11 cellular contexts compared by ENCODE assay signal in the genomic region with DNA sequence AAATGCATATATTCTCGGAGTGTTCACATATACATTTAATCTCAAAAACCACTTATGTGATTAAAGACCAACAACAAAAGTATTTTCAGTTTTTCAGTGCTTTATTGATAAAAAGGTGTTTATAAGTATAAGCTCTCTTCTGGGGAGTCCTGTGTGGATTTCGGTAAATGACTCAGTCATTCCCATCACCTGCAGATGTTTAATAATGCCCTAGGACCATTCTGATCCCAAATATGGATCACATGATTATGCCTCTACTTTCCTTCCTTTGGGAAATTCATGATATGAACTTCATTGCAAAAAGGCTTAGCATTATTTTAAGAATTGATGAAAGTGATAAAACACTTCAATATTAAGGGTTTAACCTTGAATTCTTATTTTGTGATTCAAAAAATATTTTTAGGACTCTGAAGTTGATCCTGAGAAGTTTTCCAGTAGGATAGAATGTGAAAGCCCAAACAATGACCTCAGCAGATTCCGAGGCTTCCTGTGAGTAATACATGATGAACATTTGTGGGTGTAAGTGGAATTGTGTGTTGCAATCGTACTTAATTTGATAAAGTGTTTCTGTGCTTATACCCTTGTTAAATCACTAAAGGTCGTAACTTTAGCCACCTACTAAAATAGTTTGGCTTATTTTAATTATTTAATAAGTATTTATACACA. TPM values are rescaled to one million over a fixed set of nuclear protein-coding genes. Genes with fewer than 3 reads are reported as not detected.
A peak's percentile ranks its signal among the peaks of the same experiment; 100 is the strongest.
DNase-seq lines count a peak whose midpoint lies in the region; ATAC-seq, FAIRE-seq and TF ChIP-seq lines count a peak whose summit lies in the region.
"Had no signal": no experiment of that assay in that cellular context is flagged by ENCODE, and none has a peak within 500 bp of the region (broad histone marks: within the 10 kb centered on the region; RNA-seq: fewer than 3 reads in every experiment).

No MANE protein-coding gene starts in this region.

- TF ChIP-seq POLR2A in upper lobe of left lung (IDR thresholded peaks at IDR 0.05) (no peak), GM12892 (IDR thresholded peaks at IDR 0.05; ENCODE audit: low read depth, low read length) (no peak)

- H3K27me3 ChIP-seq in bronchial epithelial cell (ENCODE audit: control insufficient read depth, insufficient read depth, low read length): no peaks in the 10 kb centered on the region
- no peaks in the 10 kb centered on the region for H3K27me3 ChIP-seq in keratinocyte (ENCODE audit: control insufficient read depth, extremely low read depth, insufficient read depth, low read length)
- H3K27me3 ChIP-seq in upper lobe of left lung: no peaks in the 10 kb centered on the region
- no peaks in the 10 kb centered on the region for H3K27me3 ChIP-seq in CD4-positive, alpha-beta memory T cell (ENCODE audit: insufficient read depth, low read length)

- ATAC-seq in upper lobe of left lung (ENCODE audit: low FRiP score in 2 of 2) (peak in 1 of 2 donors; percentile 93), GM18498 (IDR thresholded peaks at IDR 0.05; ENCODE audit: unreplicated experiment) (no peak)

- peaks cover 1% of the 10 kb centered on the region for H3K36me3 ChIP-seq in bronchial epithelial cell (ENCODE audit: control insufficient read depth, insufficient read depth, low read length)
- H3K36me3 ChIP-seq in keratinocyte (ENCODE audit: control insufficient read depth in 2 of 2, extremely low read depth in 1 of 2, insufficient read depth in 2 of 2, low read length in 2 of 2): peaks cover 1 to 3% of the 10 kb centered on the region in 2 experiments
- H3K36me3 ChIP-seq in upper lobe of left lung: peaks cover 0 to 36% (median 4%) of the 10 kb centered on the region in 4 donors
- no peaks in the 10 kb centered on the region for H3K36me3 ChIP-seq in CD4-positive, alpha-beta memory T cell (ENCODE audit: insufficient read depth, low read length)

- H3K4me2 ChIP-seq in keratinocyte (ENCODE audit: control insufficient read depth, extremely low read depth, insufficient read depth, low read depth, low read length): peak overlapping the region; percentile 69

- no peak overlapping the region for H3K4me3 Mint-ChIP-seq in CD4-positive, alpha-beta memory T cell

- no peak overlapping the region for H2AFZ ChIP-seq in keratinocyte (ENCODE audit: control insufficient read depth, low read length)

- H3K9ac ChIP-seq in keratinocyte (ENCODE audit: control insufficient read depth, extremely low read depth, insufficient read depth, low read length): peak overlapping the region; percentile 60

- peak in 1 of 4 donors; percentile 45 for TF ChIP-seq EP300 in upper lobe of left lung (IDR thresholded peaks at IDR 0.05)

- H3K36me3 Mint-ChIP-seq in CD4-positive, alpha-beta memory T cell: peaks cover 3 to 16% of the 10 kb centered on the region in 2 donors

- H3K27ac Mint-ChIP-seq in CD4-positive, alpha-beta memory T cell: no peak overlapping the region

- no peaks in the 10 kb centered on the region for H3K27me3 Mint-ChIP-seq in CD4-positive, alpha-beta memory T cell

- DNase-seq in HT1080 (ENCODE audit: low read depth) (peak; percentile 87), bronchial epithelial cell (ENCODE audit: low read depth) (peak; percentile 94), keratinocyte (ENCODE audit: low read depth, low spot score) (no peak), upper lobe of left lung (peak in 1 of 2 donors; percentile 34), HT-29 (ENCODE audit: low spot score) (no peak), GM12892 (ENCODE audit: insufficient read length) (no peak)
- DNase-seq in CD4-positive, alpha-beta memory T cell: no peak
- DNase-seq: activated gamma-delta T cell treated with Interleukin-2 at 50 U/mL for 16 hours, NCI-H345 had no signal

- H3K27ac ChIP-seq in keratinocyte (ENCODE audit: control insufficient read depth, insufficient read depth, low read length) (peak overlapping the region; percentile 89), upper lobe of left lung (peak overlapping the region; percentile 8 to 62 (median 45))
- H3K27ac ChIP-seq in CD4-positive, alpha-beta memory T cell (ENCODE audit: low read depth, low read length): no peak overlapping the region
- H3K27ac ChIP-seq: HL-60 had no signal

- H3K9me1 ChIP-seq in keratinocyte (ENCODE audit: control insufficient read depth, extremely low read depth, insufficient read depth, low read length): no peaks in the 10 kb centered on the region

- POLR2A ChIA-PET in CD4-positive, alpha-beta memory T cell (lab: Charles Lee; ENCODE audit: partially characterized antibody): interaction anchor here (0.7 kb wide), 1 partner anchor 50 kb away, joined by 3 read pairs; no protein-coding TSS in a partner anchor

- H3K4me3 ChIP-seq in bronchial epithelial cell (ENCODE audit: low read depth, low read length) (no peak overlapping the region), keratinocyte (ENCODE audit: control insufficient read depth in 2 of 3, extremely low read depth in 1 of 3, insufficient read depth in 2 of 3, low read depth in 1 of 3, low read length in 3 of 3) (peak overlapping the region in 1 of 3 experiments; percentile 12), upper lobe of left lung (no peak overlapping the region)
- H3K4me3 ChIP-seq in CD4-positive, alpha-beta memory T cell (ENCODE audit: low read length in 2 of 2): no peak overlapping the region

- H3K4me1 Mint-ChIP-seq in CD4-positive, alpha-beta memory T cell: peaks cover 0 to 5% (median 3%) of the 10 kb centered on the region in 4 donors

- H3K9me3 ChIP-seq in keratinocyte (ENCODE audit: control insufficient read depth, low read depth, low read length) (peaks cover 4% of the 10 kb centered on the region), upper lobe of left lung (no peaks in the 10 kb centered on the region)
- no peaks in the 10 kb centered on the region for H3K9me3 ChIP-seq in CD4-positive, alpha-beta memory T cell (ENCODE audit: control insufficient read depth in 1 of 2, low read length in 2 of 2)

- FAIRE-seq in bronchial epithelial cell (lab: Jason Lieb, UNC): no peak
- peak; percentile 93 for FAIRE-seq in keratinocyte (lab: Jason Lieb, UNC)
- FAIRE-seq in GM12892 (lab: Jason Lieb, UNC): no peak

- H3K9me3 Mint-ChIP-seq in CD4-positive, alpha-beta memory T cell: peaks cover 0 to 16% (median 5%) of the 10 kb centered on the region in 8 donors

- H3K4me1 ChIP-seq in keratinocyte (ENCODE audit: control insufficient read depth, extremely low read depth, insufficient read depth, low read length): peaks cover 32% of the 10 kb centered on the region
- peaks cover 0 to 8% (median 0%) of the 10 kb centered on the region in 4 donors for H3K4me1 ChIP-seq in upper lobe of left lung
- no peaks in the 10 kb centered on the region for H3K4me1 ChIP-seq in CD4-positive, alpha-beta memory T cell (ENCODE audit: insufficient read depth, low read length)

- no peak for TF ChIP-seq CTCF in bronchial epithelial cell (IDR thresholded peaks at IDR 0.05; ENCODE audit: insufficient read depth, low read length, severe bottlenecking)
- TF ChIP-seq CTCF in keratinocyte (optimal IDR thresholded peaks at IDR 0.05 in 1 of 3, IDR thresholded peaks at IDR 0.05 in 1 of 3, conservative IDR thresholded peaks at IDR 0.05 in 1 of 3; ENCODE audit: extremely low read depth in 1 of 3, insufficient read depth in 2 of 3, low read length in 3 of 3): no peak
- TF ChIP-seq CTCF in upper lobe of left lung (IDR thresholded peaks at IDR 0.05): no peak

- intact Hi-C loops in CD4-positive, alpha-beta memory T cell (cut with micrococcal nuclease): no loop called here

- 66 to 67% methylated on average over 5 of the region's 5 CpGs for WGBS in upper lobe of left lung, 2 donors

- CTCF ChIA-PET in CD4-positive, alpha-beta memory T cell (lab: Charles Lee; ENCODE audit: partially characterized antibody): interaction anchor here (1.1 kb wide), 1 partner anchor 16 kb away, joined by 3 read pairs; no protein-coding TSS in a partner anchor

- dilution Hi-C loops in keratinocyte (cut with MboI; ENCODE audit: extremely low pct_ligation_motif_present, low sequenced_read_pairs): no loop called here

- H3K79me2 ChIP-seq in keratinocyte (ENCODE audit: control insufficient read depth, insufficient read depth, low read length): peaks cover 13% of the 10 kb centered on the region

- H4K20me1 ChIP-seq in keratinocyte (ENCODE audit: control insufficient read depth, extremely low read depth, insufficient read depth, low read length): no peaks in the 10 kb centered on the region

RNA-seq across cellular contexts. Expression of a gene that starts 40.2 kb away (rescaled TPM):
- total RNA-seq in HT1080 (2014; rRNA removed; shearing (Covaris generic)): 11.0 and 13.7 TPM in 2 replicates
- 7.1 and 10.0 TPM in 2 replicates for polyA plus RNA-seq in HT1080 (2015; cell fraction: cytosol; rRNA removed)
- 22.7 and 24.0 TPM in 2 replicates for polyA plus RNA-seq in HT1080 (2015; cell fraction: nucleus; rRNA removed)
- total RNA-seq in bronchial epithelial cell (20.0 and 25.5 TPM in 2 replicates), upper lobe of left lung (10 to 100 TPM; 13.7 to 27.6 (median 22.1) TPM)
- 51.2 to 116 TPM (median 97.3 TPM) in 3 replicates for polyA plus RNA-seq in keratinocyte
- polyA plus RNA-seq in keratinocyte (2011; ENCODE audit: low read depth): 24.5 TPM
- polyA plus RNA-seq in keratinocyte (2011; cell fraction: cytosol; rRNA removed): 14.4 and 34.5 TPM in 2 replicates
- 136 and 160 TPM in 2 replicates for polyA plus RNA-seq in keratinocyte (2011; cell fraction: nucleus; rRNA removed)
- polyA plus RNA-seq in keratinocyte (2012; ENCODE audit: low replicate concordance): 25.1 and 46.8 TPM in 2 replicates
- 274 to 455 TPM (median 398 TPM) in 3 replicates for polyA minus RNA-seq in keratinocyte
- polyA minus RNA-seq in keratinocyte (2011; cell fraction: cytosol; rRNA and poly(A)+ RNA removed): 33.2 TPM
- polyA minus RNA-seq in keratinocyte (2011; cell fraction: nucleus; rRNA and poly(A)+ RNA removed): 171 and 369 TPM in 2 replicates
- total RNA-seq in HT-29 (2014; rRNA removed; shearing (Covaris generic)): 0.08 TPM in 1 of 2 replicates, not detected in the other
- polyA plus RNA-seq in GM12892 (2012; ENCODE audit: missing spikeins): 11.8 TPM
- 1 to 10 TPM; 3.1 to 4.2 TPM for total RNA-seq in CD4-positive, alpha-beta memory T cell
- polyA plus RNA-seq in CD4-positive, alpha-beta memory T cell: 1 to 10 TPM; 2.0 to 2.7 TPM

Comparison
In these comparisons a context has a peak if more than half of its experiments do, and no peak if none do; other contexts are left out.
1. DNase-seq: peak in HT1080 (single experiment) and bronchial epithelial cell (single experiment); none in keratinocyte (single experiment), HT-29 (single experiment), GM12892 (single experiment) and CD4-positive, alpha-beta memory T cell (0 of 5).